ENCODE assay signal across 8 cellular contexts in genomic region chr7:89655946-89656345, GRCh38.
"Had no signal": no experiment of that assay in that cellular context is flagged by ENCODE, and none has a peak within 500 bp of the region (broad histone marks: within the 10 kb centered on the region; RNA-seq: fewer than 3 reads in every experiment).

No MANE protein-coding gene starts in this region.

- DNase-seq: GM23248, GOT3, H7, IMR-90, KG1 had no signal

- H3K27ac ChIP-seq: GM23248 had no signal

- H3K4me1 ChIP-seq: HAP-1 had no signal

- H3K9ac ChIP-seq: GM23248 had no signal

- H3K36me3 ChIP-seq: HAP-1 had no signal

- H2AFZ ChIP-seq: GM23248 had no signal

- H3K9me3 ChIP-seq: HAP-1 had no signal

- H3K4me3 ChIP-seq: GM23248, HAP-1, K562 had no signal

- ATAC-seq: HCT116, K562 had no signal
